14 cellular contexts compared by ENCODE assay signal in genomic region chr3:11624704-11625375, GRCh38. TPM values are rescaled to one million over a fixed set of nuclear protein-coding genes. Genes with fewer than 3 reads are reported as not detected.
A peak's percentile ranks its signal among the peaks of the same experiment; 100 is the strongest.
DNase-seq lines count a peak whose midpoint lies in the region; ATAC-seq and TF ChIP-seq lines count a peak whose summit lies in the region.
"Had no signal": no experiment of that assay in that cellular context is flagged by ENCODE, and none has a peak within 500 bp of the region (broad histone marks: within the 10 kb centered on the region; RNA-seq: fewer than 3 reads in every experiment).

No MANE protein-coding gene starts in this region.

- intact Hi-C loops in right cardiac atrium (cut with DNase I) = no loop called here

- H3K36me3 ChIP-seq in cardiac muscle cell (no peaks in the 10 kb centered on the region), thymus (ENCODE audit: control insufficient read depth, insufficient read depth) (peaks cover 4% of the 10 kb centered on the region)

- peaks cover 25% of the 10 kb centered on the region for H3K36me3 Mint-ChIP-seq in activated CD4-positive, alpha-beta memory T cell treated with anti-CD3 and anti-CD28 coated beads, Interleukin-2, amount 10 ng/mL, durations not matched to agents 7 days and 5 days (ENCODE audit: low read depth)
- H3K36me3 Mint-ChIP-seq in immature natural killer cell = no peaks in the 10 kb centered on the region

- no peaks in the 10 kb centered on the region for H3K27me3 ChIP-seq in cardiac muscle cell
- H3K27me3 ChIP-seq in right cardiac atrium (ENCODE audit: control insufficient read depth, insufficient read depth) = no peaks in the 10 kb centered on the region
- no peaks in the 10 kb centered on the region for H3K27me3 ChIP-seq in thymus (ENCODE audit: control insufficient read depth, insufficient read depth)

- peaks cover 18% of the 10 kb centered on the region for H3K4me1 ChIP-seq in cardiac muscle cell (ENCODE audit: low read depth)
- H3K4me1 ChIP-seq in right cardiac atrium (ENCODE audit: control insufficient read depth, insufficient read depth, low read length) = peaks cover 13% of the 10 kb centered on the region
- peaks cover 28% of the 10 kb centered on the region for H3K4me1 ChIP-seq in thymus (ENCODE audit: control insufficient read depth, insufficient read depth, low read length)

- H3K27ac Mint-ChIP-seq in activated CD4-positive, alpha-beta memory T cell treated with anti-CD3 and anti-CD28 coated beads, Interleukin-2, amount 10 ng/mL, durations not matched to agents 7 days and 5 days = peak overlapping the region; percentile 91
- H3K27ac Mint-ChIP-seq in immature natural killer cell = peak overlapping the region; percentile 16 to 72 (median 64)

- H3K4me3 ChIP-seq in cardiac muscle cell (no peak overlapping the region), right cardiac atrium (ENCODE audit: low read length) (no peak overlapping the region), thymus (ENCODE audit: low read length) (peak overlapping the region; percentile 0)
- H3K4me3 ChIP-seq: SK-N-MC had no signal

- no peaks in the 10 kb centered on the region for H3K27me3 Mint-ChIP-seq in activated CD4-positive, alpha-beta memory T cell treated with anti-CD3 and anti-CD28 coated beads, Interleukin-2, amount 10 ng/mL, durations not matched to agents 7 days and 5 days
- H3K27me3 Mint-ChIP-seq in immature natural killer cell (ENCODE audit: low read depth in 3 of 3) = no peaks in the 10 kb centered on the region

- peaks cover 6% of the 10 kb centered on the region for H3K9me3 Mint-ChIP-seq in activated CD4-positive, alpha-beta memory T cell treated with anti-CD3 and anti-CD28 coated beads, Interleukin-2, amount 10 ng/mL, durations not matched to agents 7 days and 5 days
- H3K9me3 Mint-ChIP-seq in immature natural killer cell = no peaks in the 10 kb centered on the region

- TF ChIP-seq CTCF in cardiac muscle cell (IDR thresholded peaks at IDR 0.05; ENCODE audit: low read depth, low read length) = no peak

- H3K4me3 Mint-ChIP-seq in activated CD4-positive, alpha-beta memory T cell treated with anti-CD3 and anti-CD28 coated beads, Interleukin-2, amount 10 ng/mL, durations not matched to agents 7 days and 5 days = peak overlapping the region; percentile 48
- H3K4me3 Mint-ChIP-seq in immature natural killer cell = peak overlapping the region; percentile 22 to 63 (median 45)

- H3K4me1 Mint-ChIP-seq in activated CD4-positive, alpha-beta memory T cell treated with anti-CD3 and anti-CD28 coated beads, Interleukin-2, amount 10 ng/mL, durations not matched to agents 7 days and 5 days = peaks cover 63% of the 10 kb centered on the region
- peaks cover 72 to 94% of the 10 kb centered on the region in 2 donors for H3K4me1 Mint-ChIP-seq in immature natural killer cell

- CTCF ChIA-PET in activated CD4-positive, alpha-beta memory T cell treated with anti-CD3 and anti-CD28 coated beads, Interleukin-2, amount 10 ng/mL, durations not matched to agents 7 days and 5 days (lab: Charles Lee) = interaction anchor here (0.9 to 1.7 kb wide), 5 partner anchors 9 to 179 kb away, joined by 3 to 10 read pairs (median 3); no protein-coding TSS in a partner anchor

- H3K27ac ChIP-seq in cardiac muscle cell (peak overlapping the region; percentile 18), right cardiac atrium (ENCODE audit: low read length) (no peak overlapping the region), thymus (ENCODE audit: low read depth) (peak overlapping the region; percentile 53)
- H3K27ac ChIP-seq: SK-N-MC had no signal

- WGBS in right cardiac atrium = 83% methylated on average over 7 of the region's 7 CpGs
- WGBS in thymus = 21% methylated on average over 7 of the region's 7 CpGs

- POLR2A ChIA-PET in activated CD4-positive, alpha-beta memory T cell treated with anti-CD3 and anti-CD28 coated beads, Interleukin-2, amount 10 ng/mL, durations not matched to agents 7 days and 5 days (lab: Charles Lee) = interaction anchor here (1.1 to 4.4 kb wide), 6 partner anchors 15 to 353 kb away, joined by 3 to 51 read pairs (median 4); partner anchors contain the start of genes ATG7, TAMM41 and VGLL4

- no peaks in the 10 kb centered on the region for H3K9me3 ChIP-seq in cardiac muscle cell (ENCODE audit: low read depth)
- no peaks in the 10 kb centered on the region for H3K9me3 ChIP-seq in right cardiac atrium (ENCODE audit: control insufficient read depth, low read length)
- no peaks in the 10 kb centered on the region for H3K9me3 ChIP-seq in thymus (ENCODE audit: control insufficient read depth)

- DNase-seq in cardiac muscle cell (ENCODE audit: low read depth in 1 of 2, low spot score in 1 of 2) (no peak), right cardiac atrium (no peak), immature natural killer cell (no peak), amygdala (lab: John Stamatoyannopoulos, UW) (no peak)
- DNase-seq in activated CD4-positive, alpha-beta memory T cell treated with anti-CD3 and anti-CD28 coated beads, Interleukin-2, amount 10 ng/mL, durations not matched to agents 7 days and 5 days = peak; percentile 27
- DNase-seq: DMS79 treated with DMSO at 0.1 percent for 48 hours; mesenchymal stem cell; NCI-H1930; NK-92 treated with Interleukin-12 subunit alpha and Interleukin-12 subunit beta, amount 100 ng/mL, for 24 hours; posterior cingulate gyrus had no signal

- ATAC-seq in right cardiac atrium = no peak
- no peak for ATAC-seq in HG02970 (IDR thresholded peaks at IDR 0.05; ENCODE audit: low FRiP score, unreplicated experiment)
- no peak for ATAC-seq in HG02623 (IDR thresholded peaks at IDR 0.05; ENCODE audit: unreplicated experiment)

RNA-seq across cellular contexts. Expression of gene VGLL4, which starts 18.9 kb away (rescaled TPM):
- 139 and 147 TPM in 2 replicates for total RNA-seq in cardiac muscle cell
- polyA plus RNA-seq in cardiac muscle cell = 62.9 and 76.5 TPM in 2 replicates
- total RNA-seq in right cardiac atrium = 10 to 100 TPM; 51.8 to 66.9 (median 59.1) TPM
- polyA plus RNA-seq in right cardiac atrium = 40.9 TPM
- 10 to 100 TPM; 47.8 to 49.2 TPM for total RNA-seq in activated CD4-positive, alpha-beta memory T cell treated with anti-CD3 and anti-CD28 coated beads, Interleukin-2, amount 10 ng/mL, durations not matched to agents 7 days and 5 days
- polyA plus RNA-seq in immature natural killer cell = 10 to 100 TPM; 11.9 to 44.4 (median 25.6) TPM
- polyA plus RNA-seq in thymus = 47.0 TPM
